Comparison of ENCODE assay signal across 13 cellular contexts in genomic region chr3:75042941-75043340, GRCh38.
"Had no signal": no experiment of that assay in that cellular context is flagged by ENCODE, and none has a peak within 500 bp of the region (broad histone marks: within the 10 kb centered on the region; RNA-seq: fewer than 3 reads in every experiment).

No MANE protein-coding gene starts in this region.

- H3K27me3 Mint-ChIP-seq: activated naive CD4-positive, alpha-beta T cell treated with anti-CD3 and anti-CD28 coated beads, Interleukin-2, amount 10 ng/mL, durations not matched to agents 7 days and 5 days; memory B cell; naive thymus-derived CD8-positive, alpha-beta T cell had no signal

- DNase-seq: activated CD4-positive, alpha-beta T cell treated with anti-CD3 and anti-CD28 coated beads, Interleukin-2, amount 50 U/mL, for 48 hours; activated naive CD4-positive, alpha-beta T cell treated with anti-CD3 and anti-CD28 coated beads, Interleukin-2, amount 10 ng/mL, durations not matched to agents 7 days and 5 days; dermis blood vessel endothelial cell; erythroblast; gastrocnemius medialis; kidney glomerular epithelial cell; left ventricle myocardium superior had no signal

- H3K4me1 Mint-ChIP-seq: activated naive CD4-positive, alpha-beta T cell treated with anti-CD3 and anti-CD28 coated beads, Interleukin-2, amount 10 ng/mL, durations not matched to agents 7 days and 5 days; memory B cell; naive thymus-derived CD8-positive, alpha-beta T cell; stimulated activated effector memory CD8-positive, alpha-beta T cell treated with anti-CD3 and anti-CD28 coated beads, Interleukin-12 subunit alpha, Interleukin-12 subunit beta, amount 100 ng/mL, for 72 hours had no signal

- H3K27ac ChIP-seq: gastrocnemius medialis, thoracic aorta, VCaP had no signal

- H3K36me3 Mint-ChIP-seq: activated naive CD4-positive, alpha-beta T cell treated with anti-CD3 and anti-CD28 coated beads, Interleukin-2, amount 10 ng/mL, durations not matched to agents 7 days and 5 days; memory B cell; stimulated activated effector memory CD8-positive, alpha-beta T cell treated with anti-CD3 and anti-CD28 coated beads, Interleukin-12 subunit alpha, Interleukin-12 subunit beta, amount 100 ng/mL, for 72 hours had no signal

- H3K27ac Mint-ChIP-seq: activated naive CD4-positive, alpha-beta T cell treated with anti-CD3 and anti-CD28 coated beads, Interleukin-2, amount 10 ng/mL, durations not matched to agents 7 days and 5 days; activated T-helper 2 cell treated with anti-CD3 and anti-CD28 coated beads, Interferon-gamma antibody, Interleukin-2, Interleukin-4, amounts not matched to agents 10 μg/mL and 5 μg/mL and 100 μg/mL, durations not matched to agents 14 hours and 24 hours and 36 hours; memory B cell; naive thymus-derived CD8-positive, alpha-beta T cell; stimulated activated effector memory CD8-positive, alpha-beta T cell treated with anti-CD3 and anti-CD28 coated beads, Interleukin-12 subunit alpha, Interleukin-12 subunit beta, amount 100 ng/mL, for 72 hours had no signal

- H3K4me3 Mint-ChIP-seq: activated naive CD4-positive, alpha-beta T cell treated with anti-CD3 and anti-CD28 coated beads, Interleukin-2, amount 10 ng/mL, durations not matched to agents 7 days and 5 days; memory B cell; naive thymus-derived CD8-positive, alpha-beta T cell; stimulated activated effector memory CD8-positive, alpha-beta T cell treated with anti-CD3 and anti-CD28 coated beads, Interleukin-12 subunit alpha, Interleukin-12 subunit beta, amount 100 ng/mL, for 72 hours had no signal

- ATAC-seq: gastrocnemius medialis; left ventricle myocardium superior; naive thymus-derived CD8-positive, alpha-beta T cell; stimulated activated effector memory CD8-positive, alpha-beta T cell treated with anti-CD3 and anti-CD28 coated beads, Interleukin-12 subunit alpha, Interleukin-12 subunit beta, amount 100 ng/mL, for 72 hours had no signal
